1 cellular context compared by ENCODE assay signal in the genomic region with DNA sequence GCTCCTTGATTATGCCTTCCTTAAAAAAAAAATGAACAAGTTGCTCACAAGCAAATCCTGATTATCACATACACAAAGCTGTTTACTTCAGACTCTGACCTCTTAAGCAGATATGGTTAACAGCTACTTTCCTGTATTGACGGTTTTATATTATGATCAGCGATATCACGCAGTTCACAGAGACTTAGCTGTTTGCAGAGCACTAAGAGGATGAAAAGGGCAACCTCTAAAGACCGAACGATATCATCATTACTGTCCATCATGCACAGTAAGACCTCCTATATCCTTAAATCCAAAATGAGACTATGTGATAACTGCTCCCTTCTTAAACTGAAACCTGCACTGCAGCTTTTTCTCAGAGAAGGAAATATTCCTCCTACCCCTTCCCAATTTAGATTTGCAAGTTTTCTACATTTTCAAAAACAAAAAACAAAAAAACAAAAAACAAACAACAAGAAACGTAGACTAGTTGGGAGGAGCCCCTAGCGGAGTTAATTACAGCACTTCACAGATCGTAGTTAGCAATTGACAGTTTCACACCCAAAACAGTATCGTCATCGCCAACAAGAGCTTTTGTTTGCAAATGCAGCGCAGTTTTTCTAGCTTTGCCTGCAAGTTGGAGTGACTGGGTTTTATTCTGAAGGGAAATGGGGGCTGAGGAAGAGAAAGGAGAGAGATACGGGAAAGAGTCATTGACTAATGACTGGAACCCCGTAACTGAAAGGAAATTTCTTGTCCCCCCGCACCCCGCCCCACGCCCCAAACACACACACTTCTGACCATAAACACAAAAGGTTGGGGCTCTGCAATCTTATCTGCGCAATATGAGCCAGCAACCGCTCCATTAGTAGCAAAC.
TF ChIP-seq lines count a peak whose summit lies in the region.

No MANE protein-coding gene starts in this region.

TF ChIP-seq in HepG2, 621 proteins besides CTCF, POLR2A, EP300 and RAD21 (continued from another document):
- TF ChIP-seq, protein P1, sequence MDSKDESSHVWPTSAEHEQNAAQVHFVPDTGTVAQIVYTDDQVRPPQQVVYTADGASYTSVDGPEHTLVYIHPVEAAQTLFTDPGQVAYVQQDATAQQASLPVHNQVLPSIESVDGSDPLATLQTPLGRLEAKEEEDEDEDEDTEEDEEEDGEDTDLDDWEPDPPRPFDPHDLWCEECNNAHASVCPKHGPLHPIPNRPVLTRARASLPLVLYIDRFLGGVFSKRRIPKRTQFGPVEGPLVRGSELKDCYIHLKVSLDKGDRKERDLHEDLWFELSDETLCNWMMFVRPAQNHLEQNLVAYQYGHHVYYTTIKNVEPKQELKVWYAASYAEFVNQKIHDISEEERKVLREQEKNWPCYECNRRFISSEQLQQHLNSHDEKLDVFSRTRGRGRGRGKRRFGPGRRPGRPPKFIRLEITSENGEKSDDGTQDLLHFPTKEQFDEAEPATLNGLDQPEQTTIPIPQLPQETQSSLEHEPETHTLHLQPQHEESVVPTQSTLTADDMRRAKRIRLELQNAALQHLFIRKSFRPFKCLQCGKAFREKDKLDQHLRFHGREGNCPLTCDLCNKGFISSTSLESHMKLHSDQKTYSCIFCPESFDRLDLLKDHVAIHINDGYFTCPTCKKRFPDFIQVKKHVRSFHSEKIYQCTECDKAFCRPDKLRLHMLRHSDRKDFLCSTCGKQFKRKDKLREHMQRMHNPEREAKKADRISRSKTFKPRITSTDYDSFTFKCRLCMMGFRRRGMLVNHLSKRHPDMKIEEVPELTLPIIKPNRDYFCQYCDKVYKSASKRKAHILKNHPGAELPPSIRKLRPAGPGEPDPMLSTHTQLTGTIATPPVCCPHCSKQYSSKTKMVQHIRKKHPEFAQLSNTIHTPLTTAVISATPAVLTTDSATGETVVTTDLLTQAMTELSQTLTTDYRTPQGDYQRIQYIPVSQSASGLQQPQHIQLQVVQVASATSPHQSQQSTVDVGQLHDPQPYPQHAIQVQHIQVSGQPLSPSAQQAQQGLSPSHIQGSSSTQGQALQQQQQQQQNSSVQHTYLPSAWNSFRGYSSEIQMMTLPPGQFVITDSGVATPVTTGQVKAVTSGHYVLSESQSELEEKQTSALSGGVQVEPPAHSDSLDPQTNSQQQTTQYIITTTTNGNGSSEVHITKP (CRISPR knock-in tag; IDR thresholded peaks at IDR 0.05; ENCODE audit: low read depth) = no peak
- no peak for TF ChIP-seq SALL2 (CRISPR knock-in tag; IDR thresholded peaks at IDR 0.05)
- TF ChIP-seq ASH2L (IDR thresholded peaks at IDR 0.05; ENCODE audit: insufficient read length, low read depth, low read length) = no peak
- no peak for TF ChIP-seq RFX1 (IDR thresholded peaks at IDR 0.05)
- 0 out of 2 replicates have a peak, but pooled peaks have one; percentile 1 for TF ChIP-seq KDM5A (IDR thresholded peaks at IDR 0.05; ENCODE audit: borderline replicate concordance, low read length)
- no peak for TF ChIP-seq ZNF609 (CRISPR knock-in tag; IDR thresholded peaks at IDR 0.05; ENCODE audit: borderline replicate concordance)
- TF ChIP-seq HNRNPK (IDR thresholded peaks at IDR 0.05; ENCODE audit: low read depth, low read length, poor library complexity, severe bottlenecking) = no peak
- TF ChIP-seq SOX13 (IDR thresholded peaks at IDR 0.05) = no peak
- 0 out of 4 replicates have a peak, but pooled peaks of 1 of the 2 experiments have one; percentile 4 for TF ChIP-seq SOX13 (CRISPR knock-in tag; conservative IDR thresholded peaks at IDR 0.05 in 1 of 2, IDR thresholded peaks at IDR 0.05 in 1 of 2)
- no peak for TF ChIP-seq ZNF550 (CRISPR knock-in tag; IDR thresholded peaks at IDR 0.05; ENCODE audit: borderline replicate concordance)
- TF ChIP-seq, protein P2, sequence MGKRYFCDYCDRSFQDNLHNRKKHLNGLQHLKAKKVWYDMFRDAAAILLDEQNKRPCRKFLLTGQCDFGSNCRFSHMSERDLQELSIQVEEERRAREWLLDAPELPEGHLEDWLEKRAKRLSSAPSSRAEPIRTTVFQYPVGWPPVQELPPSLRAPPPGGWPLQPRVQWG (CRISPR knock-in tag; IDR thresholded peaks at IDR 0.05; ENCODE audit: borderline replicate concordance, low read depth) = no peak
- no peak for TF ChIP-seq ZNF747 (CRISPR knock-in tag; IDR thresholded peaks at IDR 0.05; ENCODE audit: borderline replicate concordance)
- no peak for TF ChIP-seq HNRNPUL1 (IDR thresholded peaks at IDR 0.05; ENCODE audit: low read depth, low read length)
- no peak for TF ChIP-seq ZNF280B (CRISPR knock-in tag; IDR thresholded peaks at IDR 0.05; ENCODE audit: borderline replicate concordance)
- TF ChIP-seq, protein P3, sequence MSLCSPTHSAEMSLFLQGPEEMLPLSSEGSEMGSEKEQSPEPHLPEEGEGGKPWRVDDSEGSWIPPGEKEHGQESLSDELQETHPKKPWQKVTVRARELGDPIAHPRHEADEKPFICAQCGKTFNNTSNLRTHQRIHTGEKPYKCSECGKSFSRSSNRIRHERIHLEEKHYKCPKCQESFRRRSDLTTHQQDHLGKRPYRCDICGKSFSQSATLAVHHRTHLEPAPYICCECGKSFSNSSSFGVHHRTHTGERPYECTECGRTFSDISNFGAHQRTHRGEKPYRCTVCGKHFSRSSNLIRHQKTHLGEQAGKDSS (CRISPR knock-in tag; IDR thresholded peaks at IDR 0.05; ENCODE audit: borderline replicate concordance, low read depth) = 0 out of 2 replicates have a peak, but pooled peaks have one; percentile 29
- no peak for TF ChIP-seq HCFC1 (IDR thresholded peaks at IDR 0.05; ENCODE audit: low read depth, low read length)
- 0 out of 2 replicates have a peak, but pooled peaks have one; percentile 14 for TF ChIP-seq SP4 (CRISPR knock-in tag; IDR thresholded peaks at IDR 0.05)
- no peak for TF ChIP-seq ZNF678 (CRISPR knock-in tag; IDR thresholded peaks at IDR 0.05)
- no peak for TF ChIP-seq ZNF12 (CRISPR knock-in tag; IDR thresholded peaks at IDR 0.05)
- 0 out of 2 replicates have a peak, but pooled peaks have one; percentile 9 for TF ChIP-seq TBX2 (CRISPR knock-in tag; IDR thresholded peaks at IDR 0.05; ENCODE audit: borderline replicate concordance)
- TF ChIP-seq ZBTB25 (CRISPR knock-in tag; IDR thresholded peaks at IDR 0.05) = no peak
- no peak for TF ChIP-seq CBFB (CRISPR knock-in tag; IDR thresholded peaks at IDR 0.05)
- TF ChIP-seq, protein P4, sequence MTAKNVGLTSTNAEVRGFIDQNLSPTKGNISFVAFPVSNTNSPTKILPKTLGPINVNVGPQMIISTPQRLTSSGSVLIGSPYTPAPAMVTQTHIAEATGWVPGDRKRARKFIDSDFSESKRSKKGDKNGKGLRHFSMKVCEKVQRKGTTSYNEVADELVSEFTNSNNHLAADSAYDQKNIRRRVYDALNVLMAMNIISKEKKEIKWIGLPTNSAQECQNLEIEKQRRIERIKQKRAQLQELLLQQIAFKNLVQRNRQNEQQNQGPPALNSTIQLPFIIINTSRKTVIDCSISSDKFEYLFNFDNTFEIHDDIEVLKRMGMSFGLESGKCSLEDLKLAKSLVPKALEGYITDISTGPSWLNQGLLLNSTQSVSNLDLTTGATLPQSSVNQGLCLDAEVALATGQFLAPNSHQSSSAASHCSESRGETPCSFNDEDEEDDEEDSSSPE (CRISPR knock-in tag; IDR thresholded peaks at IDR 0.05) = 0 out of 2 replicates have a peak, but pooled peaks have one; percentile 15
- no peak for TF ChIP-seq CHD2 (IDR thresholded peaks at IDR 0.05; ENCODE audit: low read depth, low read length)
- no peak for TF ChIP-seq TRAFD1 (CRISPR knock-in tag; IDR thresholded peaks at IDR 0.05; ENCODE audit: borderline replicate concordance)
- TF ChIP-seq TARDBP (CRISPR knock-in tag; IDR thresholded peaks at IDR 0.05) = no peak
- TF ChIP-seq TBX3 (IDR thresholded peaks at IDR 0.05; ENCODE audit: borderline replicate concordance) = peak; percentile 66; the same call in 1 of the 2 replicates
